In the genomic region with DNA sequence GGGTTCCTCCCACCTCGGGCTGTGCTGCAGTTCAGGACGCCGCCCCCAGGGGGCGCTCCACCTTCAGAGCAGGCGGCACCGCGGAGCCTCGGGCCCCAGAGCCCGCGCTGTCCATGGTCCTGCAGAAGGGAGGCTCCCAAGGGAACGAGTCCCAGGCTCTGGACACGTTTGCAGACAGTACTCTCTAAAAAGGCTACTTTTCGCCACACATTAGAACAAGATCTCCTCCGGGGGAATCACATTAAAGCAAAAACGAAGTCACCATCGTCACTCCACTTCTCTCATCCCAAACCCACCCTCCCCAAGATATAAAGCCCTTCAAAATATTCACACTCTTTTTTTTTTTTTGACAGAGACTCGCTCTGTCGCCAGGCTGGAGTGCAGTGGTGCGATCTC, we compare ENCODE assay signal across 1 cellular context.
TF ChIP-seq lines count a peak whose summit lies in the region.

No MANE protein-coding gene starts in this region.

TF ChIP-seq in HepG2, 621 proteins besides CTCF, POLR2A, EP300 and RAD21 (continued from another document and continues in another):
- TF ChIP-seq, protein P1, sequence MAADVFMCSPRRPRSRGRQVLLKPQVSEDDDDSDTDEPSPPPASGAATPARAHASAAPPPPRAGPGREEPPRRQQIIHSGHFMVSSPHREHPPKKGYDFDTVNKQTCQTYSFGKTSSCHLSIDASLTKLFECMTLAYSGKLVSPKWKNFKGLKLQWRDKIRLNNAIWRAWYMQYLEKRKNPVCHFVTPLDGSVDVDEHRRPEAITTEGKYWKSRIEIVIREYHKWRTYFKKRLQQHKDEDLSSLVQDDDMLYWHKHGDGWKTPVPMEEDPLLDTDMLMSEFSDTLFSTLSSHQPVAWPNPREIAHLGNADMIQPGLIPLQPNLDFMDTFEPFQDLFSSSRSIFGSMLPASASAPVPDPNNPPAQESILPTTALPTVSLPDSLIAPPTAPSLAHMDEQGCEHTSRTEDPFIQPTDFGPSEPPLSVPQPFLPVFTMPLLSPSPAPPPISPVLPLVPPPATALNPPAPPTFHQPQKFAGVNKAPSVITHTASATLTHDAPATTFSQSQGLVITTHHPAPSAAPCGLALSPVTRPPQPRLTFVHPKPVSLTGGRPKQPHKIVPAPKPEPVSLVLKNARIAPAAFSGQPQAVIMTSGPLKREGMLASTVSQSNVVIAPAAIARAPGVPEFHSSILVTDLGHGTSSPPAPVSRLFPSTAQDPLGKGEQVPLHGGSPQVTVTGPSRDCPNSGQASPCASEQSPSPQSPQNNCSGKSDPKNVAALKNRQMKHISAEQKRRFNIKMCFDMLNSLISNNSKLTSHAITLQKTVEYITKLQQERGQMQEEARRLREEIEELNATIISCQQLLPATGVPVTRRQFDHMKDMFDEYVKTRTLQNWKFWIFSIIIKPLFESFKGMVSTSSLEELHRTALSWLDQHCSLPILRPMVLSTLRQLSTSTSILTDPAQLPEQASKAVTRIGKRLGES (CRISPR knock-in tag; IDR thresholded peaks at IDR 0.05; ENCODE audit: borderline replicate concordance), result peak; percentile 95
- TF ChIP-seq GABPB1 (CRISPR knock-in tag; IDR thresholded peaks at IDR 0.05) (peak; percentile 77), ZNF30 (CRISPR knock-in tag; IDR thresholded peaks at IDR 0.05) (no peak), POGZ (CRISPR knock-in tag; IDR thresholded peaks at IDR 0.05) (peak; percentile 47; the same call in 1 of the 2 replicates), YY1 (IDR thresholded peaks at IDR 0.05; ENCODE audit: insufficient read depth, insufficient replicate concordance, low read depth, low read length) (peak; percentile 54), RFX3 (CRISPR knock-in tag; IDR thresholded peaks at IDR 0.05) (peak; percentile 57; the same call in 1 of the 2 replicates), ZNF547 (CRISPR knock-in tag; IDR thresholded peaks at IDR 0.05) (peak; percentile 89), ZFP37 (CRISPR knock-in tag; IDR thresholded peaks at IDR 0.05; ENCODE audit: borderline replicate concordance) (peak; percentile 98), JARID2 (CRISPR knock-in tag; IDR thresholded peaks at IDR 0.05; ENCODE audit: insufficient replicate concordance) (peak; percentile 99), ZMYM2 (CRISPR knock-in tag; IDR thresholded peaks at IDR 0.05) (peak; percentile 34; the same call in 1 of the 2 replicates), ZNF616 (CRISPR knock-in tag; IDR thresholded peaks at IDR 0.05; ENCODE audit: low read depth) (peak; percentile 96), RAD51 (IDR thresholded peaks at IDR 0.05; ENCODE audit: borderline replicate concordance) (no peak), ZNF703 (CRISPR knock-in tag; IDR thresholded peaks at IDR 0.05; ENCODE audit: borderline replicate concordance) (no peak), ZNF678 (CRISPR knock-in tag; IDR thresholded peaks at IDR 0.05) (peak; percentile 77; the same call in 1 of the 2 replicates), SETDB1 (CRISPR knock-in tag; IDR thresholded peaks at IDR 0.05; ENCODE audit: borderline replicate concordance) (no peak), ZMAT3 (CRISPR knock-in tag; conservative IDR thresholded peaks at IDR 0.05) (peak; percentile 96), ZBTB3 (CRISPR knock-in tag; IDR thresholded peaks at IDR 0.05; ENCODE audit: borderline replicate concordance, low read depth) (peak; percentile 54; the same call in 1 of the 2 replicates), TARDBP (CRISPR knock-in tag; IDR thresholded peaks at IDR 0.05) (peak; percentile 36; the same call in 1 of the 2 replicates), ZNF432 (CRISPR knock-in tag; IDR thresholded peaks at IDR 0.05; ENCODE audit: borderline replicate concordance) (peak; percentile 63; the same call in 1 of the 2 replicates), KLF16 (CRISPR knock-in tag; IDR thresholded peaks at IDR 0.05) (peak; percentile 87 to 99; a peak in 3 of 4 replicates), JDP2 (CRISPR knock-in tag; IDR thresholded peaks at IDR 0.05; ENCODE audit: borderline replicate concordance) (peak; percentile 70; the same call in 1 of the 2 replicates)
- TF ChIP-seq, protein P2, sequence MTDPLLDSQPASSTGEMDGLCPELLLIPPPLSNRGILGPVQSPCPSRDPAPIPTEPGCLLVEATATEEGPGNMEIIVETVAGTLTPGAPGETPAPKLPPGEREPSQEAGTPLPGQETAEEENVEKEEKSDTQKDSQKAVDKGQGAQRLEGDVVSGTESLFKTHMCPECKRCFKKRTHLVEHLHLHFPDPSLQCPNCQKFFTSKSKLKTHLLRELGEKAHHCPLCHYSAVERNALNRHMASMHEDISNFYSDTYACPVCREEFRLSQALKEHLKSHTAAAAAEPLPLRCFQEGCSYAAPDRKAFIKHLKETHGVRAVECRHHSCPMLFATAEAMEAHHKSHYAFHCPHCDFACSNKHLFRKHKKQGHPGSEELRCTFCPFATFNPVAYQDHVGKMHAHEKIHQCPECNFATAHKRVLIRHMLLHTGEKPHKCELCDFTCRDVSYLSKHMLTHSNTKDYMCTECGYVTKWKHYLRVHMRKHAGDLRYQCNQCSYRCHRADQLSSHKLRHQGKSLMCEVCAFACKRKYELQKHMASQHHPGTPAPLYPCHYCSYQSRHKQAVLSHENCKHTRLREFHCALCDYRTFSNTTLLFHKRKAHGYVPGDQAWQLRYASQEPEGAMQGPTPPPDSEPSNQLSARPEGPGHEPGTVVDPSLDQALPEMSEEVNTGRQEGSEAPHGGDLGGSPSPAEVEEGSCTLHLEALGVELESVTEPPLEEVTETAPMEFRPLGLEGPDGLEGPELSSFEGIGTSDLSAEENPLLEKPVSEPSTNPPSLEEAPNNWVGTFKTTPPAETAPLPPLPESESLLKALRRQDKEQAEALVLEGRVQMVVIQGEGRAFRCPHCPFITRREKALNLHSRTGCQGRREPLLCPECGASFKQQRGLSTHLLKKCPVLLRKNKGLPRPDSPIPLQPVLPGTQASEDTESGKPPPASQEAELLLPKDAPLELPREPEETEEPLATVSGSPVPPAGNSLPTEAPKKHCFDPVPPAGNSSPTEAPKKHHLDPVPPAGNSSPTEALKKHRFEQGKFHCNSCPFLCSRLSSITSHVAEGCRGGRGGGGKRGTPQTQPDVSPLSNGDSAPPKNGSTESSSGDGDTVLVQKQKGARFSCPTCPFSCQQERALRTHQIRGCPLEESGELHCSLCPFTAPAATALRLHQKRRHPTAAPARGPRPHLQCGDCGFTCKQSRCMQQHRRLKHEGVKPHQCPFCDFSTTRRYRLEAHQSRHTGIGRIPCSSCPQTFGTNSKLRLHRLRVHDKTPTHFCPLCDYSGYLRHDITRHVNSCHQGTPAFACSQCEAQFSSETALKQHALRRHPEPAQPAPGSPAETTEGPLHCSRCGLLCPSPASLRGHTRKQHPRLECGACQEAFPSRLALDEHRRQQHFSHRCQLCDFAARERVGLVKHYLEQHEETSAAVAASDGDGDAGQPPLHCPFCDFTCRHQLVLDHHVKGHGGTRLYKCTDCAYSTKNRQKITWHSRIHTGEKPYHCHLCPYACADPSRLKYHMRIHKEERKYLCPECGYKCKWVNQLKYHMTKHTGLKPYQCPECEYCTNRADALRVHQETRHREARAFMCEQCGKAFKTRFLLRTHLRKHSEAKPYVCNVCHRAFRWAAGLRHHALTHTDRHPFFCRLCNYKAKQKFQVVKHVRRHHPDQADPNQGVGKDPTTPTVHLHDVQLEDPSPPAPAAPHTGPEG (CRISPR knock-in tag; IDR thresholded peaks at IDR 0.05), result peak; percentile 94
- TF ChIP-seq, protein P3, sequence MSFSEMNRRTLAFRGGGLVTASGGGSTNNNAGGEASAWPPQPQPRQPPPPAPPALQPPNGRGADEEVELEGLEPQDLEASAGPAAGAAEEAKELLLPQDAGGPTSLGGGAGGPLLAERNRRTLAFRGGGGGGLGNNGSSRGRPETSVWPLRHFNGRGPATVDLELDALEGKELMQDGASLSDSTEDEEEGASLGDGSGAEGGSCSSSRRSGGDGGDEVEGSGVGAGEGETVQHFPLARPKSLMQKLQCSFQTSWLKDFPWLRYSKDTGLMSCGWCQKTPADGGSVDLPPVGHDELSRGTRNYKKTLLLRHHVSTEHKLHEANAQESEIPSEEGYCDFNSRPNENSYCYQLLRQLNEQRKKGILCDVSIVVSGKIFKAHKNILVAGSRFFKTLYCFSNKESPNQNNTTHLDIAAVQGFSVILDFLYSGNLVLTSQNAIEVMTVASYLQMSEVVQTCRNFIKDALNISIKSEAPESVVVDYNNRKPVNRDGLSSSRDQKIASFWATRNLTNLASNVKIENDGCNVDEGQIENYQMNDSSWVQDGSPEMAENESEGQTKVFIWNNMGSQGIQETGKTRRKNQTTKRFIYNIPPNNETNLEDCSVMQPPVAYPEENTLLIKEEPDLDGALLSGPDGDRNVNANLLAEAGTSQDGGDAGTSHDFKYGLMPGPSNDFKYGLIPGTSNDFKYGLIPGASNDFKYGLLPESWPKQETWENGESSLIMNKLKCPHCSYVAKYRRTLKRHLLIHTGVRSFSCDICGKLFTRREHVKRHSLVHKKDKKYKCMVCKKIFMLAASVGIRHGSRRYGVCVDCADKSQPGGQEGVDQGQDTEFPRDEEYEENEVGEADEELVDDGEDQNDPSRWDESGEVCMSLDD (CRISPR knock-in tag; IDR thresholded peaks at IDR 0.05; ENCODE audit: borderline replicate concordance), result peak; percentile 87; the same call in 1 of the 2 replicates
- TF ChIP-seq, protein P4, sequence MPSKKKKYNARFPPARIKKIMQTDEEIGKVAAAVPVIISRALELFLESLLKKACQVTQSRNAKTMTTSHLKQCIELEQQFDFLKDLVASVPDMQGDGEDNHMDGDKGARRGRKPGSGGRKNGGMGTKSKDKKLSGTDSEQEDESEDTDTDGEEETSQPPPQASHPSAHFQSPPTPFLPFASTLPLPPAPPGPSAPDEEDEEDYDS (CRISPR knock-in tag; IDR thresholded peaks at IDR 0.05), result peak; percentile 73
- TF ChIP-seq, protein P5, sequence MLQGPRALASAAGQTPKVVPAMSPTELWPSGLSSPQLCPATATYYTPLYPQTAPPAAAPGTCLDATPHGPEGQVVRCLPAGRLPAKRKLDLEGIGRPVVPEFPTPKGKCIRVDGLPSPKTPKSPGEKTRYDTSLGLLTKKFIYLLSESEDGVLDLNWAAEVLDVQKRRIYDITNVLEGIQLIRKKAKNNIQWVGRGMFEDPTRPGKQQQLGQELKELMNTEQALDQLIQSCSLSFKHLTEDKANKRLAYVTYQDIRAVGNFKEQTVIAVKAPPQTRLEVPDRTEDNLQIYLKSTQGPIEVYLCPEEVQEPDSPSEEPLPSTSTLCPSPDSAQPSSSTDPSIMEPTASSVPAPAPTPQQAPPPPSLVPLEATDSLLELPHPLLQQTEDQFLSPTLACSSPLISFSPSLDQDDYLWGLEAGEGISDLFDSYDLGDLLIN (CRISPR knock-in tag; IDR thresholded peaks at IDR 0.05; ENCODE audit: borderline replicate concordance), result peak; percentile 76; the same call in 1 of the 2 replicates
- TF ChIP-seq, protein P6, sequence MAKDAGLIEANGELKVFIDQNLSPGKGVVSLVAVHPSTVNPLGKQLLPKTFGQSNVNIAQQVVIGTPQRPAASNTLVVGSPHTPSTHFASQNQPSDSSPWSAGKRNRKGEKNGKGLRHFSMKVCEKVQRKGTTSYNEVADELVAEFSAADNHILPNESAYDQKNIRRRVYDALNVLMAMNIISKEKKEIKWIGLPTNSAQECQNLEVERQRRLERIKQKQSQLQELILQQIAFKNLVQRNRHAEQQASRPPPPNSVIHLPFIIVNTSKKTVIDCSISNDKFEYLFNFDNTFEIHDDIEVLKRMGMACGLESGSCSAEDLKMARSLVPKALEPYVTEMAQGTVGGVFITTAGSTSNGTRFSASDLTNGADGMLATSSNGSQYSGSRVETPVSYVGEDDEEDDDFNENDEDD (CRISPR knock-in tag; IDR thresholded peaks at IDR 0.05; ENCODE audit: borderline replicate concordance), result peak; percentile 47; the same call in 1 of the 2 replicates
- TF ChIP-seq, protein P7, sequence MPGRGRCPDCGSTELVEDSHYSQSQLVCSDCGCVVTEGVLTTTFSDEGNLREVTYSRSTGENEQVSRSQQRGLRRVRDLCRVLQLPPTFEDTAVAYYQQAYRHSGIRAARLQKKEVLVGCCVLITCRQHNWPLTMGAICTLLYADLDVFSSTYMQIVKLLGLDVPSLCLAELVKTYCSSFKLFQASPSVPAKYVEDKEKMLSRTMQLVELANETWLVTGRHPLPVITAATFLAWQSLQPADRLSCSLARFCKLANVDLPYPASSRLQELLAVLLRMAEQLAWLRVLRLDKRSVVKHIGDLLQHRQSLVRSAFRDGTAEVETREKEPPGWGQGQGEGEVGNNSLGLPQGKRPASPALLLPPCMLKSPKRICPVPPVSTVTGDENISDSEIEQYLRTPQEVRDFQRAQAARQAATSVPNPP (CRISPR knock-in tag; IDR thresholded peaks at IDR 0.05), result no peak; the same call in 1 of the 2 replicates
- TF ChIP-seq, protein P8, sequence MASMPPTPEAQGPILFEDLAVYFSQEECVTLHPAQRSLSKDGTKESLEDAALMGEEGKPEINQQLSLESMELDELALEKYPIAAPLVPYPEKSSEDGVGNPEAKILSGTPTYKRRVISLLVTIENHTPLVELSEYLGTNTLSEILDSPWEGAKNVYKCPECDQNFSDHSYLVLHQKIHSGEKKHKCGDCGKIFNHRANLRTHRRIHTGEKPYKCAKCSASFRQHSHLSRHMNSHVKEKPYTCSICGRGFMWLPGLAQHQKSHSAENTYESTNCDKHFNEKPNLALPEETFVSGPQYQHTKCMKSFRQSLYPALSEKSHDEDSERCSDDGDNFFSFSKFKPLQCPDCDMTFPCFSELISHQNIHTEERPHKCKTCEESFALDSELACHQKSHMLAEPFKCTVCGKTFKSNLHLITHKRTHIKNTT (CRISPR knock-in tag; IDR thresholded peaks at IDR 0.05), result no peak
- TF ChIP-seq, protein P9, sequence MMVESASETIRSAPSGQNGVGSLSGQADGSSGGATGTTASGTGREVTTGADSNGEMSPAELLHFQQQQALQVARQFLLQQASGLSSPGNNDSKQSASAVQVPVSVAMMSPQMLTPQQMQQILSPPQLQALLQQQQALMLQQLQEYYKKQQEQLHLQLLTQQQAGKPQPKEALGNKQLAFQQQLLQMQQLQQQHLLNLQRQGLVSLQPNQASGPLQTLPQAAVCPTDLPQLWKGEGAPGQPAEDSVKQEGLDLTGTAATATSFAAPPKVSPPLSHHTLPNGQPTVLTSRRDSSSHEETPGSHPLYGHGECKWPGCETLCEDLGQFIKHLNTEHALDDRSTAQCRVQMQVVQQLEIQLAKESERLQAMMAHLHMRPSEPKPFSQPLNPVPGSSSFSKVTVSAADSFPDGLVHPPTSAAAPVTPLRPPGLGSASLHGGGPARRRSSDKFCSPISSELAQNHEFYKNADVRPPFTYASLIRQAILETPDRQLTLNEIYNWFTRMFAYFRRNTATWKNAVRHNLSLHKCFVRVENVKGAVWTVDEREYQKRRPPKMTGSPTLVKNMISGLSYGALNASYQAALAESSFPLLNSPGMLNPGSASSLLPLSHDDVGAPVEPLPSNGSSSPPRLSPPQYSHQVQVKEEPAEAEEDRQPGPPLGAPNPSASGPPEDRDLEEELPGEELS (CRISPR knock-in tag; IDR thresholded peaks at IDR 0.05), result peak; percentile 63
- TF ChIP-seq, protein P10, sequence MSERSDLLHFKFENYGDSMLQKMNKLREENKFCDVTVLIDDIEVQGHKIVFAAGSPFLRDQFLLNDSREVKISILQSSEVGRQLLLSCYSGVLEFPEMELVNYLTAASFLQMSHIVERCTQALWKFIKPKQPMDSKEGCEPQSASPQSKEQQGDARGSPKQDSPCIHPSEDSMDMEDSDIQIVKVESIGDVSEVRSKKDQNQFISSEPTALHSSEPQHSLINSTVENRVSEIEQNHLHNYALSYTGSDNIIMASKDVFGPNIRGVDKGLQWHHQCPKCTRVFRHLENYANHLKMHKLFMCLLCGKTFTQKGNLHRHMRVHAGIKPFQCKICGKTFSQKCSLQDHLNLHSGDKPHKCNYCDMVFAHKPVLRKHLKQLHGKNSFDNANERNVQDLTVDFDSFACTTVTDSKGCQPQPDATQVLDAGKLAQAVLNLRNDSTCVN (CRISPR knock-in tag; IDR thresholded peaks at IDR 0.05; ENCODE audit: borderline replicate concordance), result peak; percentile 95
- TF ChIP-seq, protein P11, sequence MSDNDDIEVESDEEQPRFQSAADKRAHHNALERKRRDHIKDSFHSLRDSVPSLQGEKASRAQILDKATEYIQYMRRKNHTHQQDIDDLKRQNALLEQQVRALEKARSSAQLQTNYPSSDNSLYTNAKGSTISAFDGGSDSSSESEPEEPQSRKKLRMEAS (IDR thresholded peaks at IDR 0.05), result peak; percentile 47; the same call in 1 of the 2 replicates
